ENCODE assay signal across 9 cellular contexts in the genomic region with DNA sequence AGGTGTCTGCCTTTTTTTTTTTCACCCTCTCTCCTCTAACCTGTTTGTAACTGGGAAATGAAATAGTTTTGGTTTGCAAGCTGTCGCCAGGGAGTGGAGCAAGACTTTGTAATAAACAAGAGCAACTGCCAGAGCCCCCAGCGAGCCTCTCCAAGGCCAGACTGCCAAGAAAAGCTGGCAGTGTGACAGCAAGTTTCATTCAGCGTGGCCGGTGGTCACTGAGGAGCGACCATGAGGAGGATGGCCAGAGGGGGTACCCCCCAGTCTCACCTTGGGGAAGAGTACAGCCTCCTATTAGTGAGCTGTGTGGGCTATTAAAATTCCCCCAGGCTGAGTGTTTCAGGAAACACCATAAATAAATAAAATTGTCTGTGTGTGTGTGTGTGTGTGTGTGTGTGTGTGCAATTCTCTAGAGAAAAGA. TPM values are rescaled to one million over a fixed set of nuclear protein-coding genes. Genes with fewer than 3 reads are reported as not detected.
DNase-seq lines count a peak whose midpoint lies in the region; ATAC-seq, FAIRE-seq and TF ChIP-seq lines count a peak whose summit lies in the region.
"Had no signal": no experiment of that assay in that cellular context is flagged by ENCODE, and none has a peak within 500 bp of the region (broad histone marks: within the 10 kb centered on the region; RNA-seq: fewer than 3 reads in every experiment).

No MANE protein-coding gene starts in this region.

- H3K4me1 ChIP-seq in HCT116 (ENCODE audit: control insufficient read depth in 1 of 2, insufficient read depth in 2 of 2, low read length in 2 of 2) (peaks cover 31 to 35% of the 10 kb centered on the region in 2 experiments), keratinocyte (ENCODE audit: control insufficient read depth, extremely low read depth, insufficient read depth, low read length) (peaks cover 13% of the 10 kb centered on the region), MM.1S (ENCODE audit: low read length) (no peaks in the 10 kb centered on the region)

- dilution Hi-C loops in keratinocyte (cut with MboI; ENCODE audit: extremely low pct_ligation_motif_present, low sequenced_read_pairs), result no loop called here

- H3K9me2 ChIP-seq in HCT116 (ENCODE audit: insufficient read depth) (no peaks in the 10 kb centered on the region; the same call in 1 of the 2 replicates), MM.1S (replicated peaks; ENCODE audit: insufficient read depth, low read length) (no peaks in the 10 kb centered on the region)

- intact Hi-C loops in HCT116 (cut with micrococcal nuclease), result no loop called here

- H4K20me1 ChIP-seq in HCT116 (ENCODE audit: insufficient read depth), result no peaks in the 10 kb centered on the region
- no peaks in the 10 kb centered on the region for H4K20me1 ChIP-seq in keratinocyte (ENCODE audit: control insufficient read depth, extremely low read depth, insufficient read depth, low read length)
- H4K20me1 ChIP-seq in MM.1S (ENCODE audit: insufficient read depth, low read length), result no peaks in the 10 kb centered on the region

- H3K4me2 ChIP-seq in HCT116 (ENCODE audit: low read length), result peak overlapping the region; percentile 69
- H3K4me2 ChIP-seq in keratinocyte (ENCODE audit: control insufficient read depth, extremely low read depth, insufficient read depth, low read depth, low read length), result peak overlapping the region; percentile 18
- H3K4me2 ChIP-seq in MM.1S (ENCODE audit: low read depth, low read length), result no peak overlapping the region

- no peak for TF ChIP-seq POLR2A in HCT116 (IDR thresholded peaks at IDR 0.05; ENCODE audit: borderline replicate concordance, extremely low read depth, insufficient read depth, insufficient read length)

- H3K9ac ChIP-seq in HCT116 (ENCODE audit: low read length) (peak overlapping the region; percentile 38), keratinocyte (ENCODE audit: control insufficient read depth, extremely low read depth, insufficient read depth, low read length) (no peak overlapping the region), MM.1S (ENCODE audit: low read length) (no peak overlapping the region)

- no peaks in the 10 kb centered on the region for H3K36me3 ChIP-seq in HCT116 (ENCODE audit: control insufficient read depth in 1 of 2, insufficient read depth in 2 of 2, low read length in 2 of 2)
- no peaks in the 10 kb centered on the region for H3K36me3 ChIP-seq in WERI-Rb-1
- H3K36me3 ChIP-seq in keratinocyte (ENCODE audit: control insufficient read depth in 2 of 2, extremely low read depth in 1 of 2, insufficient read depth in 2 of 2, low read length in 2 of 2), result no peaks in the 10 kb centered on the region
- no peaks in the 10 kb centered on the region for H3K36me3 ChIP-seq in MM.1S (replicated peaks; ENCODE audit: insufficient read depth, low read length)

- no peak for FAIRE-seq in keratinocyte (lab: Jason Lieb, UNC)
- FAIRE-seq: K562 had no signal

- no peaks in the 10 kb centered on the region for H3F3A ChIP-seq in MM.1S (ENCODE audit: insufficient read depth, low read length)

- peak overlapping the region; percentile 63 for H3K27ac Mint-ChIP-seq in stimulated activated naive B cell treated with anti-CD40 and anti-IgM and Interleukin-4, amounts not matched to agents 10 μg/mL and 1 μg/mL and 100 μg/mL, for 72 hours
- no peak overlapping the region for H3K27ac Mint-ChIP-seq in T-helper 17 cell

- H3K79me2 ChIP-seq in HCT116 (ENCODE audit: insufficient read depth, low read length), result no peaks in the 10 kb centered on the region
- H3K79me2 ChIP-seq in keratinocyte (ENCODE audit: control insufficient read depth, insufficient read depth, low read length), result no peaks in the 10 kb centered on the region
- H3K79me2 ChIP-seq in MM.1S (ENCODE audit: low read length), result no peaks in the 10 kb centered on the region

- H3K27ac ChIP-seq in HCT116 (ENCODE audit: low read depth, low read length) (peak overlapping the region; percentile 36), WERI-Rb-1 (peak overlapping the region; percentile 71), keratinocyte (ENCODE audit: control insufficient read depth, insufficient read depth, low read length) (no peak overlapping the region), MM.1S (ENCODE audit: low read length) (no peak overlapping the region)

- no TSS peak for BruUV-seq in HCT116 (replicated peaks; lab: Mats Ljungman, UMichigan)

- ATAC-seq in HCT116 (peak; percentile 51), GM18907 (IDR thresholded peaks at IDR 0.05; ENCODE audit: unreplicated experiment) (no peak), HG02884 (IDR thresholded peaks at IDR 0.05; ENCODE audit: unreplicated experiment) (no peak), T-helper 17 cell (no peak)
- peak; percentile 53 to 76 for ATAC-seq in stimulated activated naive B cell treated with anti-CD40 and anti-IgM and Interleukin-4, amounts not matched to agents 10 μg/mL and 1 μg/mL and 100 μg/mL, for 72 hours (replicated peaks)
- ATAC-seq: K562 had no signal

- H3K27me3 ChIP-seq in HCT116 (ENCODE audit: insufficient read depth, low read length) (no peaks in the 10 kb centered on the region), WERI-Rb-1 (ENCODE audit: insufficient read depth, low read depth, severe bottlenecking) (no peaks in the 10 kb centered on the region), keratinocyte (ENCODE audit: control insufficient read depth, extremely low read depth, insufficient read depth, low read length) (no peaks in the 10 kb centered on the region), MM.1S (replicated peaks; ENCODE audit: insufficient read depth, low read length) (no peaks in the 10 kb centered on the region)

- H3K9me3 Mint-ChIP-seq in stimulated activated naive B cell treated with anti-CD40 and anti-IgM and Interleukin-4, amounts not matched to agents 10 μg/mL and 1 μg/mL and 100 μg/mL, for 72 hours, result no peaks in the 10 kb centered on the region

- peak overlapping the region; percentile 86 for H2AFZ ChIP-seq in HCT116 (ENCODE audit: low read depth, low read length, poor library complexity, severe bottlenecking)
- peak overlapping the region; percentile 8 for H2AFZ ChIP-seq in keratinocyte (ENCODE audit: control insufficient read depth, low read length)
- H2AFZ ChIP-seq in MM.1S (ENCODE audit: low read length), result no peak overlapping the region

- no peaks in the 10 kb centered on the region for H3K36me3 Mint-ChIP-seq in stimulated activated naive B cell treated with anti-CD40 and anti-IgM and Interleukin-4, amounts not matched to agents 10 μg/mL and 1 μg/mL and 100 μg/mL, for 72 hours
- H3K36me3 Mint-ChIP-seq in T-helper 17 cell (ENCODE audit: low read depth), result no peaks in the 10 kb centered on the region

- POLR2A ChIA-PET in HCT116 (lab: Charles Lee), result interaction anchor here (0.7 to 3.5 kb wide), 4 partner anchors 8 to 41 kb away, joined by 3 to 15 read pairs (median 3); no protein-coding TSS in a partner anchor

- RAD21 ChIA-PET in HCT116 (lab: Charles Lee; ENCODE audit: low non-redundant PET in 1 of 2, low total read pairs in 2 of 2, uncharacterized antibody in 2 of 2, unreplicated experiment in 2 of 2), result no interaction called here

- H3K4me3 Mint-ChIP-seq in stimulated activated naive B cell treated with anti-CD40 and anti-IgM and Interleukin-4, amounts not matched to agents 10 μg/mL and 1 μg/mL and 100 μg/mL, for 72 hours, result peak overlapping the region in 1 of 2 donors; percentile 59
- no peak overlapping the region for H3K4me3 Mint-ChIP-seq in T-helper 17 cell

- H3K4me3 ChIP-seq in HCT116 (replicated peaks in 1 of 2; ENCODE audit: low read depth in 1 of 2, low read length in 2 of 2) (peak overlapping the region in 1 of 2 experiments; percentile 19; a peak in 3 of 4 replicates), WERI-Rb-1 (ENCODE audit: low read depth, low read length) (peak overlapping the region; percentile 1), keratinocyte (ENCODE audit: control insufficient read depth in 2 of 3, extremely low read depth in 1 of 3, insufficient read depth in 2 of 3, low read depth in 1 of 3, low read length in 3 of 3) (no peak overlapping the region), MM.1S (ENCODE audit: low read length) (no peak overlapping the region)
- H3K4me3 ChIP-seq: K562 had no signal

- H3K9me1 ChIP-seq in keratinocyte (ENCODE audit: control insufficient read depth, extremely low read depth, insufficient read depth, low read length), result no peaks in the 10 kb centered on the region

- no peaks in the 10 kb centered on the region for H3K27me3 Mint-ChIP-seq in stimulated activated naive B cell treated with anti-CD40 and anti-IgM and Interleukin-4, amounts not matched to agents 10 μg/mL and 1 μg/mL and 100 μg/mL, for 72 hours
- H3K27me3 Mint-ChIP-seq in T-helper 17 cell, result peaks cover 6% of the 10 kb centered on the region

- CTCF ChIA-PET in HCT116 (lab: Charles Lee), result interaction anchor here (0.8 to 1.3 kb wide), 3 partner anchors 10 to 36 kb away, joined by 3 to 5 read pairs (median 4); no protein-coding TSS in a partner anchor

- peaks cover 23 to 29% of the 10 kb centered on the region in 2 donors for H3K4me1 Mint-ChIP-seq in stimulated activated naive B cell treated with anti-CD40 and anti-IgM and Interleukin-4, amounts not matched to agents 10 μg/mL and 1 μg/mL and 100 μg/mL, for 72 hours
- peaks cover 5% of the 10 kb centered on the region for H3K4me1 Mint-ChIP-seq in T-helper 17 cell

- no peak for DNase-seq in HCT116 (ENCODE audit: low read depth, low spot score)
- peak; percentile 18 for DNase-seq in WERI-Rb-1
- DNase-seq in keratinocyte (ENCODE audit: low read depth, low spot score), result no peak
- DNase-seq in stimulated activated naive B cell treated with anti-CD40 and anti-IgM and Interleukin-4, amounts not matched to agents 10 μg/mL and 1 μg/mL and 100 μg/mL, for 72 hours, result no peak
- no peak for DNase-seq in MM.1S
- no peak for DNase-seq in T-helper 17 cell

- H3K9me3 ChIP-seq in HCT116 (ENCODE audit: control insufficient read depth in 1 of 2, insufficient read depth in 1 of 2, low read depth in 1 of 2, low read length in 2 of 2), result no peaks in the 10 kb centered on the region
- no peaks in the 10 kb centered on the region for H3K9me3 ChIP-seq in WERI-Rb-1 (ENCODE audit: severe bottlenecking)
- no peaks in the 10 kb centered on the region for H3K9me3 ChIP-seq in keratinocyte (ENCODE audit: control insufficient read depth, low read depth, low read length)
- H3K9me3 ChIP-seq in MM.1S (replicated peaks; ENCODE audit: insufficient read depth, low read length), result no peaks in the 10 kb centered on the region
- H3K9me3 ChIP-seq in T-helper 17 cell (ENCODE audit: control insufficient read depth, low read length, poor library complexity, severe bottlenecking), result no peaks in the 10 kb centered on the region

- TF ChIP-seq RAD21 in HCT116 (IDR thresholded peaks at IDR 0.05; ENCODE audit: low read depth), result no peak

- TF ChIP-seq CTCF in HCT116 (IDR thresholded peaks at IDR 0.05 in 2 of 3, conservative IDR thresholded peaks at IDR 0.05 in 1 of 3; ENCODE audit: borderline replicate concordance in 1 of 3, insufficient read depth in 1 of 3, low read depth in 2 of 3, low read length in 2 of 3), result no peak
- TF ChIP-seq CTCF in WERI-Rb-1 (IDR thresholded peaks at IDR 0.05; ENCODE audit: low read depth, low read length), result no peak
- no peak for TF ChIP-seq CTCF in keratinocyte (optimal IDR thresholded peaks at IDR 0.05 in 1 of 3, IDR thresholded peaks at IDR 0.05 in 1 of 3, conservative IDR thresholded peaks at IDR 0.05 in 1 of 3; ENCODE audit: extremely low read depth in 1 of 3, insufficient read depth in 2 of 3, low read length in 3 of 3)
- TF ChIP-seq CTCF in MM.1S (IDR thresholded peaks at IDR 0.05; ENCODE audit: low read length), result no peak

RNA-seq across cellular contexts. Expression of a gene that starts 49.9 kb away (rescaled TPM):
- total RNA-seq in HCT116 (2021; ENCODE audit: unreplicated experiment), result 128 TPM
- polyA plus RNA-seq in HCT116 (2012), result 75.5 and 82.2 TPM in 2 replicates
- polyA plus RNA-seq in keratinocyte, result 39.2 to 67.9 TPM (median 67.3 TPM) in 3 replicates
- 244 TPM for polyA plus RNA-seq in keratinocyte (2011; ENCODE audit: low read depth)
- polyA plus RNA-seq in keratinocyte (2011; cell fraction: cytosol; rRNA removed), result 30.5 and 64.9 TPM in 2 replicates
- 93.2 and 112 TPM in 2 replicates for polyA plus RNA-seq in keratinocyte (2011; cell fraction: nucleus; rRNA removed)
- polyA plus RNA-seq in keratinocyte (2012; ENCODE audit: low replicate concordance), result 63.6 and 146 TPM in 2 replicates
- polyA minus RNA-seq in keratinocyte, result 11.9 to 48.9 TPM (median 30.8 TPM) in 3 replicates
- 42.0 TPM for polyA minus RNA-seq in keratinocyte (2011; cell fraction: cytosol; rRNA and poly(A)+ RNA removed)
- 80.9 and 119 TPM in 2 replicates for polyA minus RNA-seq in keratinocyte (2011; cell fraction: nucleus; rRNA and poly(A)+ RNA removed)
- 100 to 1,000 TPM; 268 to 341 TPM for total RNA-seq in T-helper 17 cell

Comparison
In these comparisons a context has a peak if more than half of its experiments do, and no peak if none do; other contexts are left out.
1. ATAC-seq: peak in HCT116 (single experiment) and stimulated activated naive B cell treated with anti-CD40 and anti-IgM and Interleukin-4, amounts not matched to agents 10 μg/mL and 1 μg/mL and 100 μg/mL, for 72 hours (2 of 2); none in GM18907 (single experiment), HG02884 (single experiment) and T-helper 17 cell (single experiment).
2. H3K27ac ChIP-seq: peak in HCT116 (single experiment) and WERI-Rb-1 (single experiment); none in keratinocyte (single experiment) and MM.1S (single experiment).